In genomic region chr2:71895320-71896161, GRCh38 we compare ENCODE assay signal across 10 cellular contexts.
"Had no signal": no experiment of that assay in that cellular context is flagged by ENCODE, and none has a peak within 500 bp of the region (broad histone marks: within the 10 kb centered on the region; RNA-seq: fewer than 3 reads in every experiment).

No MANE protein-coding gene starts in this region.

- ATAC-seq: esophagus mucosa, natural killer cell, right lobe of liver had no signal

- H3K4me1 Mint-ChIP-seq: natural killer cell had no signal

- H3K27ac Mint-ChIP-seq: activated CD4-positive, alpha-beta memory T cell treated with anti-CD3 and anti-CD28 coated beads for 36 hours; activated naive CD4-positive, alpha-beta T cell treated with anti-CD3 and anti-CD28 coated beads for 36 hours; dendritic cell treated with granulocyte-macrophage colony-stimulating factor and Interleukin-4, amounts not matched to agents 40 ng/mL and 50 ng/mL, for 4 days; natural killer cell had no signal

- H3K9me3 Mint-ChIP-seq: activated CD4-positive, alpha-beta memory T cell treated with anti-CD3 and anti-CD28 coated beads for 36 hours; activated naive CD4-positive, alpha-beta T cell treated with anti-CD3 and anti-CD28 coated beads for 36 hours; dendritic cell treated with granulocyte-macrophage colony-stimulating factor and Interleukin-4, amounts not matched to agents 40 ng/mL and 50 ng/mL, for 4 days; natural killer cell had no signal

- H3K4me3 Mint-ChIP-seq: activated CD4-positive, alpha-beta memory T cell treated with anti-CD3 and anti-CD28 coated beads for 36 hours; activated naive CD4-positive, alpha-beta T cell treated with anti-CD3 and anti-CD28 coated beads for 36 hours; dendritic cell treated with granulocyte-macrophage colony-stimulating factor and Interleukin-4, amounts not matched to agents 40 ng/mL and 50 ng/mL, for 4 days; natural killer cell had no signal

- H3K36me3 Mint-ChIP-seq: activated CD4-positive, alpha-beta memory T cell treated with anti-CD3 and anti-CD28 coated beads for 36 hours; natural killer cell had no signal

- DNase-seq: activated CD4-positive, alpha-beta memory T cell treated with anti-CD3 and anti-CD28 coated beads for 36 hours; activated CD4-positive, CD25-positive, alpha-beta regulatory T cell treated with anti-CD3 and anti-CD28 coated beads, Interleukin-2, amount 50 U/mL, for 72 hours; activated naive CD4-positive, alpha-beta T cell treated with anti-CD3 and anti-CD28 coated beads for 36 hours; natural killer cell; nucleus accumbens; right lobe of liver; stomach; T-helper 2 cell had no signal
